8 cellular contexts compared by ENCODE assay signal in genomic region chr6:123802351-123802696, GRCh38. TPM values are rescaled to one million over a fixed set of nuclear protein-coding genes. Genes with fewer than 3 reads are reported as not detected.
DNase-seq lines count a peak whose midpoint lies in the region; ATAC-seq and TF ChIP-seq lines count a peak whose summit lies in the region.

No MANE protein-coding gene starts in this region.

- H3K9me3 Mint-ChIP-seq in CD4-positive, alpha-beta memory T cell, result peaks cover 0 to 2% (median 0%) of the 10 kb centered on the region in 8 donors

- peak overlapping the region; percentile 64 to 66 for H3K4me3 ChIP-seq in ascending aorta
- H3K4me3 ChIP-seq in gastrocnemius medialis, result peak overlapping the region; percentile 64 to 85 (median 72)
- no peak overlapping the region for H3K4me3 ChIP-seq in CD4-positive, alpha-beta memory T cell (ENCODE audit: low read length in 2 of 2)

- peaks cover 2 to 15% (median 9%) of the 10 kb centered on the region in 4 donors for H3K4me1 Mint-ChIP-seq in CD4-positive, alpha-beta memory T cell

- no peaks in the 10 kb centered on the region for H3K36me3 Mint-ChIP-seq in CD4-positive, alpha-beta memory T cell

- no peak overlapping the region for H3K27ac Mint-ChIP-seq in CD4-positive, alpha-beta memory T cell

- CTCF ChIA-PET in CD4-positive, alpha-beta memory T cell (lab: Charles Lee; ENCODE audit: partially characterized antibody), result interaction anchor here (1.5 to 2.2 kb wide), 3 partner anchors 16 to 1311 kb away, joined by 3 to 12 read pairs (median 3); no protein-coding TSS in a partner anchor

- in situ Hi-C loops in gastrocnemius medialis (cut with MboI; ENCODE audit: low sequenced_read_pairs in 4 of 4), result loop anchor here in 1 of 4 donors (25.0 kb wide), 1 partner anchor 310 kb away; no protein-coding TSS in a partner anchor

- H3K4me1 ChIP-seq in ascending aorta (peaks cover 0 to 3% of the 10 kb centered on the region in 2 donors), gastrocnemius medialis (peaks cover 0 to 25% of the 10 kb centered on the region in 2 donors)
- H3K4me1 ChIP-seq in CD4-positive, alpha-beta memory T cell (ENCODE audit: insufficient read depth, low read length), result peaks cover 3% of the 10 kb centered on the region

- H3K27me3 ChIP-seq in ascending aorta, result no peaks in the 10 kb centered on the region
- H3K27me3 ChIP-seq in gastrocnemius medialis, result no peaks in the 10 kb centered on the region
- H3K27me3 ChIP-seq in CD4-positive, alpha-beta memory T cell (ENCODE audit: insufficient read depth, low read length), result peaks cover 12% of the 10 kb centered on the region

- no peak for TF ChIP-seq POLR2A in gastrocnemius medialis (IDR thresholded peaks at IDR 0.05)

- H3K27ac ChIP-seq in ascending aorta (no peak overlapping the region), gastrocnemius medialis (peak overlapping the region in 1 of 4 donors; percentile 75)
- H3K27ac ChIP-seq in CD4-positive, alpha-beta memory T cell (ENCODE audit: low read depth, low read length), result no peak overlapping the region

- peak overlapping the region in 3 of 8 donors; percentile 48 to 75 (median 48) for H3K4me3 Mint-ChIP-seq in CD4-positive, alpha-beta memory T cell

- H3K9me3 ChIP-seq in ascending aorta, result no peaks in the 10 kb centered on the region
- no peaks in the 10 kb centered on the region for H3K9me3 ChIP-seq in gastrocnemius medialis
- H3K9me3 ChIP-seq in CD4-positive, alpha-beta memory T cell (ENCODE audit: control insufficient read depth in 1 of 2, low read length in 2 of 2), result no peaks in the 10 kb centered on the region

- ATAC-seq in GM19043 (IDR thresholded peaks at IDR 0.05; ENCODE audit: low read depth, unreplicated experiment) (peak; percentile 9), HG02885 (IDR thresholded peaks at IDR 0.05; ENCODE audit: poor library complexity, unreplicated experiment) (peak; percentile 1), gastrocnemius medialis (peak; percentile 15 to 20)

- DNase-seq in ascending aorta (ENCODE audit: low spot score in 2 of 2) (no peak), gastrocnemius medialis (no peak), germinal center (ENCODE audit: low spot score) (no peak), iPS-NIHi7 (ENCODE audit: extremely low spot score) (no peak)
- no peak for DNase-seq in CD4-positive, alpha-beta memory T cell
- DNase-seq in activated effector memory CD4-positive, alpha-beta T cell treated with anti-CD3 and anti-CD28 coated beads, Interleukin-2, amount 50 U/mL, for 16 hours, result no peak

- no peaks in the 10 kb centered on the region for H3K36me3 ChIP-seq in ascending aorta
- H3K36me3 ChIP-seq in gastrocnemius medialis, result no peaks in the 10 kb centered on the region
- no peaks in the 10 kb centered on the region for H3K36me3 ChIP-seq in CD4-positive, alpha-beta memory T cell (ENCODE audit: insufficient read depth, low read length)

- POLR2A ChIA-PET in CD4-positive, alpha-beta memory T cell (lab: Charles Lee; ENCODE audit: partially characterized antibody), result no interaction called here

- intact Hi-C loops in ascending aorta (cut with DNase I) (loop anchor here (5.0 kb wide), 1 partner anchor 1050 kb away; no protein-coding TSS in a partner anchor), gastrocnemius medialis (cut with DNase I; ENCODE audit: low total_unique reads) (loop anchor here (1.0 to 10.0 kb wide), 4 partner anchors 86 to 408 kb away; no protein-coding TSS in a partner anchor)
- intact Hi-C loops in CD4-positive, alpha-beta memory T cell (cut with micrococcal nuclease), result no loop called here

- peaks cover 17 to 26% of the 10 kb centered on the region in 2 donors for H3K27me3 Mint-ChIP-seq in CD4-positive, alpha-beta memory T cell

- TF ChIP-seq CTCF in ascending aorta (IDR thresholded peaks at IDR 0.05) (no peak), gastrocnemius medialis (IDR thresholded peaks at IDR 0.05 in 4 of 5, conservative IDR thresholded peaks at IDR 0.05 in 1 of 5) (no peak)

RNA-seq across cellular contexts. Expression of gene NKAIN2, which starts 1.3 kb away (rescaled TPM):
- total RNA-seq in ascending aorta, result 0.11 TPM
- total RNA-seq in gastrocnemius medialis, result under 1 TPM in 3 of 4 donors, not detected in 1; 0.31 to 0.58 (median 0.39) TPM
- total RNA-seq in CD4-positive, alpha-beta memory T cell, result not detected
- not detected for polyA plus RNA-seq in CD4-positive, alpha-beta memory T cell

Comparison
In these comparisons a context has a peak if more than half of its experiments do, and no peak if none do; other contexts are left out.
1. H3K4me3 ChIP-seq: peak in ascending aorta (2 of 2) and gastrocnemius medialis (4 of 4); none in CD4-positive, alpha-beta memory T cell (0 of 2).
2. Peak in every context shown above with its lines, with median percentiles within 50 percentile points of each other: ATAC-seq.